In the genomic region with DNA sequence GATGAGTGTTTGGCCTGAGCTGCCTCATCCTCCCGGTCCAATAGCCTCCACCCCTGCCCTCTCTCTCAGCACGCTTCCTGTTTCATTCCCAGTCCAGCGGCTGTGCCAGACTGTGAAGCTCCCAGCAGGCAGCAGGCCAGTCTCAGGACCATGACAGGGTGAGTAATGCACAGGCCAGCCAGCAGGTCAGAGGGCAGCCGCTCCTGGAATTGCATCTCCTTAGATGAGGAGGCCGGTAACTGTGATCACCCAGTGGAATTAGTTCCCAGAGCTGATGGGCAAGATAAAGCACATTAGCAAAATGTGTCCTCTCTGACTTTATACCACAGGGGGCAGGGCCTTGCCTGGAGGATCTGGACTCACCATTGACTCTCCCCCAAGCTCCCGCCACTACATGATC, we compare ENCODE assay signal across 9 cellular contexts.
DNase-seq lines count a peak whose midpoint lies in the region; ATAC-seq, FAIRE-seq and TF ChIP-seq lines count a peak whose summit lies in the region.
"Had no signal": no experiment of that assay in that cellular context is flagged by ENCODE, and none has a peak within 500 bp of the region (broad histone marks: within the 10 kb centered on the region; RNA-seq: fewer than 3 reads in every experiment).

No MANE protein-coding gene starts in this region.

- POLR2A ChIA-PET in HepG2 (lab: Yijun Ruan, JAX), result interaction anchor here (1.1 to 2.5 kb wide), 4 partner anchors 89 to 132 kb away, joined by 4 to 10 read pairs (median 5); no protein-coding TSS in a partner anchor

- no peak overlapping the region for H3K9ac ChIP-seq in HepG2 (ENCODE audit: insufficient read depth, low read depth, low read length)

- H3K36me3 ChIP-seq in HepG2 (replicated peaks in 1 of 2; ENCODE audit: control insufficient read depth in 1 of 2, insufficient read depth in 2 of 2, low read length in 2 of 2), result no peaks in the 10 kb centered on the region
- H3K36me3 ChIP-seq in transverse colon, result no peaks in the 10 kb centered on the region

- H3K4me1 ChIP-seq in HepG2 (ENCODE audit: insufficient read depth, low read length), result peaks cover 31% of the 10 kb centered on the region
- H3K4me1 ChIP-seq in transverse colon, result no peaks in the 10 kb centered on the region

- DNase-seq in HT-29 (ENCODE audit: low spot score) (peak; percentile 36), cardiac fibroblast (ENCODE audit: low read depth in 2 of 2) (peak; percentile 87 to 88), HepG2 (ENCODE audit: low spot score) (peak; percentile 44), transverse colon (peak; percentile 26), NCI-H1105 (lab: John Stamatoyannopoulos, UW) (no peak)
- no peak for DNase-seq in activated CD8-positive, alpha-beta memory T cell treated with anti-CD3 and anti-CD28 coated beads, Interleukin-2, amount 50 U/mL, for 48 hours
- DNase-seq: activated CD8-positive, alpha-beta T cell treated with anti-CD3 and anti-CD28 coated beads for 36 hours; caudate nucleus had no signal

- no peaks in the 10 kb centered on the region for H4K20me1 ChIP-seq in HepG2 (ENCODE audit: insufficient read depth, low read length)

- no peak for FAIRE-seq in HepG2 (lab: Jason Lieb, UNC)

- H3K79me2 ChIP-seq in HepG2 (ENCODE audit: insufficient read depth, low read length), result no peaks in the 10 kb centered on the region

- TF ChIP-seq EP300 in HepG2 (IDR thresholded peaks at IDR 0.05; ENCODE audit: low read depth in 2 of 2, low read length in 2 of 2) (no peak), HepG2 (CRISPR knock-in tag; IDR thresholded peaks at IDR 0.05; ENCODE audit: borderline replicate concordance) (no peak), transverse colon (IDR thresholded peaks at IDR 0.05; ENCODE audit: low read depth) (no peak)

- CTCF ChIA-PET in HepG2 (lab: Yijun Ruan, JAX; ENCODE audit: low intra/inter-chr PET ratio, low total read pairs), result no interaction called here

- H3K27ac ChIP-seq in HepG2 (ENCODE audit: extremely low read length, insufficient read depth, low read length) (no peak overlapping the region), transverse colon (no peak overlapping the region)

- H3K9me3 ChIP-seq in HepG2 (ENCODE audit: low read length) (no peaks in the 10 kb centered on the region), transverse colon (no peaks in the 10 kb centered on the region)

- intact Hi-C loops in HepG2 (cut with micrococcal nuclease; ENCODE audit: unreplicated experiment) (no loop called here), transverse colon (cut with DNase I; ENCODE audit: low total_unique reads) (no loop called here)

- ATAC-seq in HepG2, result peak; percentile 62
- no peak for ATAC-seq in HG02610 (IDR thresholded peaks at IDR 0.05; ENCODE audit: unreplicated experiment)
- ATAC-seq: activated CD8-positive, alpha-beta T cell treated with anti-CD3 and anti-CD28 coated beads for 36 hours had no signal

- TF ChIP-seq RAD21 in HepG2 (CRISPR knock-in tag; IDR thresholded peaks at IDR 0.05), result no peak

- H3K4me3 ChIP-seq in cardiac fibroblast (replicated peaks in 1 of 2; ENCODE audit: low read depth in 2 of 2, low read length in 2 of 2), result no peak overlapping the region
- no peak overlapping the region for H3K4me3 ChIP-seq in HepG2 (replicated peaks in 1 of 3; ENCODE audit: insufficient read depth in 1 of 3, low read depth in 2 of 3, low read length in 3 of 3)
- H3K4me3 ChIP-seq in transverse colon, result no peak overlapping the region

- TF ChIP-seq POLR2A in HepG2 (IDR thresholded peaks at IDR 0.05; ENCODE audit: insufficient read depth in 1 of 2, low read depth in 2 of 2, low read length in 2 of 2), result no peak
- no peak for TF ChIP-seq POLR2A in transverse colon (IDR thresholded peaks at IDR 0.05)

- no peaks in the 10 kb centered on the region for H3K27me3 ChIP-seq in HepG2 (ENCODE audit: control insufficient read depth in 1 of 2, insufficient read depth in 2 of 2, low read length in 2 of 2)
- no peaks in the 10 kb centered on the region for H3K27me3 ChIP-seq in transverse colon

- BruUV-seq in HepG2 (replicated peaks; lab: Mats Ljungman, UMichigan), result no TSS peak

- peak overlapping the region; percentile 26; the same call in 1 of the 2 replicates for H3K4me2 ChIP-seq in HepG2 (ENCODE audit: low read depth, low read length)

- TF ChIP-seq CTCF in cardiac fibroblast (IDR thresholded peaks at IDR 0.05; ENCODE audit: low read depth, low read length) (no peak), HepG2 (CRISPR knock-in tag; IDR thresholded peaks at IDR 0.05) (no peak), transverse colon (IDR thresholded peaks at IDR 0.05) (no peak)

- WGBS in HepG2 (ENCODE audit: low lambda C conversion rate), result 13% methylated on average over 4 of the region's 6 CpGs
- WGBS in transverse colon (ENCODE audit: low coverage in 1 of 2), 2 donors, result 80 to 84% methylated on average over 3 to 6 of the region's 6 CpGs

- in situ Hi-C loops in HepG2 (cut with HindIII; ENCODE audit: extremely low pct_ligation_motif_present, low pct_unique_long_range_greater_than_20kb) (no loop called here), transverse colon (cut with MboI; ENCODE audit: low pct_ligation_motif_present in 1 of 4, low pct_unique_long_range_greater_than_20kb in 1 of 4, low sequenced_read_pairs in 3 of 4) (no loop called here)

- H2AFZ ChIP-seq in HepG2 (ENCODE audit: low read length), result no peak overlapping the region

TF ChIP-seq in HepG2, 621 proteins besides CTCF, POLR2A, EP300 and RAD21:
- TF ChIP-seq NR2F1 (CRISPR knock-in tag; IDR thresholded peaks at IDR 0.05) (peak in 1 of 2 experiments; percentile 46; a peak in 2 of 4 replicates), FOSL2 (CRISPR knock-in tag; IDR thresholded peaks at IDR 0.05) (peak; percentile 67), RELA (CRISPR knock-in tag; IDR thresholded peaks at IDR 0.05) (no peak), NR2F6 (IDR thresholded peaks at IDR 0.05) (peak; percentile 36; the same call in 1 of the 2 replicates), NR2F6 (CRISPR knock-in tag; IDR thresholded peaks at IDR 0.05) (no peak), SP4 (CRISPR knock-in tag; IDR thresholded peaks at IDR 0.05) (no peak), ZBTB42 (CRISPR knock-in tag; IDR thresholded peaks at IDR 0.05) (no peak)
- TF ChIP-seq, protein P1, sequence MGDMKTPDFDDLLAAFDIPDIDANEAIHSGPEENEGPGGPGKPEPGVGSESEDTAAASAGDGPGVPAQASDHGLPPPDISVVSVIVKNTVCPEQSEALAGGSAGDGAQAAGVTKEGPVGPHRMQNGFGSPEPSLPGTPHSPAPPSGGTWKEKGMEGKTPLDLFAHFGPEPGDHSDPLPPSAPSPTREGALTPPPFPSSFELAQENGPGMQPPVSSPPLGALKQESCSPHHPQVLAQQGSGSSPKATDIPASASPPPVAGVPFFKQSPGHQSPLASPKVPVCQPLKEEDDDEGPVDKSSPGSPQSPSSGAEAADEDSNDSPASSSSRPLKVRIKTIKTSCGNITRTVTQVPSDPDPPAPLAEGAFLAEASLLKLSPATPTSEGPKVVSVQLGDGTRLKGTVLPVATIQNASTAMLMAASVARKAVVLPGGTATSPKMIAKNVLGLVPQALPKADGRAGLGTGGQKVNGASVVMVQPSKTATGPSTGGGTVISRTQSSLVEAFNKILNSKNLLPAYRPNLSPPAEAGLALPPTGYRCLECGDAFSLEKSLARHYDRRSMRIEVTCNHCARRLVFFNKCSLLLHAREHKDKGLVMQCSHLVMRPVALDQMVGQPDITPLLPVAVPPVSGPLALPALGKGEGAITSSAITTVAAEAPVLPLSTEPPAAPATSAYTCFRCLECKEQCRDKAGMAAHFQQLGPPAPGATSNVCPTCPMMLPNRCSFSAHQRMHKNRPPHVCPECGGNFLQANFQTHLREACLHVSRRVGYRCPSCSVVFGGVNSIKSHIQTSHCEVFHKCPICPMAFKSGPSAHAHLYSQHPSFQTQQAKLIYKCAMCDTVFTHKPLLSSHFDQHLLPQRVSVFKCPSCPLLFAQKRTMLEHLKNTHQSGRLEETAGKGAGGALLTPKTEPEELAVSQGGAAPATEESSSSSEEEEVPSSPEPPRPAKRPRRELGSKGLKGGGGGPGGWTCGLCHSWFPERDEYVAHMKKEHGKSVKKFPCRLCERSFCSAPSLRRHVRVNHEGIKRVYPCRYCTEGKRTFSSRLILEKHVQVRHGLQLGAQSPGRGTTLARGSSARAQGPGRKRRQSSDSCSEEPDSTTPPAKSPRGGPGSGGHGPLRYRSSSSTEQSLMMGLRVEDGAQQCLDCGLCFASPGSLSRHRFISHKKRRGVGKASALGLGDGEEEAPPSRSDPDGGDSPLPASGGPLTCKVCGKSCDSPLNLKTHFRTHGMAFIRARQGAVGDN (CRISPR knock-in tag; IDR thresholded peaks at IDR 0.05), result peak; percentile 22; the same call in 1 of the 2 replicates

Comparison
In these comparisons a context has a peak if more than half of its experiments do, and no peak if none do; other contexts are left out.
1. DNase-seq: peak in HT-29 (single experiment), cardiac fibroblast (2 of 2), HepG2 (single experiment) and transverse colon (single experiment); none in NCI-H1105 (single experiment) and activated CD8-positive, alpha-beta memory T cell treated with anti-CD3 and anti-CD28 coated beads, Interleukin-2, amount 50 U/mL, for 48 hours (single experiment).